In the genomic region with DNA sequence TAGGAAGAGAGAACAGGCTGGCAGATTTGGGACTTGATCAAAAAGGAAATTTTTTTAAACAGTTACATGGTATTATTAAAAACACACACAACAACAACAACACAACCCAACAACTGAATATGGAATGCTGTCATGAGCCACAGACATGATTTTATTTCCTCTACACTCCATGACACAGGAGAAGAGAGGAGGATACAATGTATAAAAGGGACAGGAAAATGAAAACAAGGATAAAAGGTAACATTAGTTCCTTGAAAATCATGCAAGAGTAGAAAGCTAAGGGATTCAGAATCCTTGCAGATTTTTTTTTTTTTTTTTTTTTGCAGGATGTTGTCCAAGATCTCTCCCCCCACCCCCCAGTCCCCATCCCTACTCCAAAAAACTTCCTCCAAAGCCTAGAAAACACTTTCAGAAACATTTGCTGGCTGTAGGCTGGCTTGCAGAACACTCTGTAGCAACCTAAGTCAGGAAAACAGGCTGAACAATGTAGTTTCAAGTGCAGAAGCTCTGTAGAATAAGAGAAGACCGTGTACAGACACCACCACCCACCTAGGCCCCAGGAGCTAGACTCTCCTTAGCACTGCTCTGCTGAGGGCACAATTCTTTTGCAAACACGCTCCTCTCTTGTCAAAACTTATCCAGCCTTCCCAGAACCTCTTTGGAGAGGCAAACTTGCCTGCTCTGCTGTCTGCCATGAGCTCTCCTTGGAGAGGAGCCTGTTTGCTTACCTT, we compare ENCODE assay signal across 8 cellular contexts. TPM values are rescaled to one million over a fixed set of nuclear protein-coding genes. Genes with fewer than 3 reads are reported as not detected.
DNase-seq lines count a peak whose midpoint lies in the region; ATAC-seq and TF ChIP-seq lines count a peak whose summit lies in the region.

No MANE protein-coding gene starts in this region.

- H3K4me1 ChIP-seq in PC-3 (ENCODE audit: insufficient read depth, low read length) (peaks cover 99% of the 10 kb centered on the region), mucosa of stomach (ENCODE audit: control insufficient read depth, insufficient read depth, low read length) (peaks cover 97% of the 10 kb centered on the region)

- H3K36me3 ChIP-seq in PC-3 (ENCODE audit: low read depth, low read length) (no peaks in the 10 kb centered on the region), mucosa of stomach (ENCODE audit: control insufficient read depth, insufficient read depth, low read length) (no peaks in the 10 kb centered on the region)

- CTCF ChIA-PET in PC-3 (lab: Charles Lee) = interaction anchor here (0.7 to 1.4 kb wide), 5 partner anchors 24 to 146 kb away, joined by 3 to 5 read pairs (median 4); a partner anchor contains a TSS

- no peaks in the 10 kb centered on the region for H3K27me3 ChIP-seq in PC-3 (ENCODE audit: low read length)
- no peaks in the 10 kb centered on the region for H3K27me3 ChIP-seq in mucosa of stomach (ENCODE audit: control insufficient read depth, insufficient read depth, low read length)

- H4K20me1 ChIP-seq in PC-3 (ENCODE audit: low read length) = no peaks in the 10 kb centered on the region

- POLR2A ChIA-PET in PC-3 (lab: Charles Lee; ENCODE audit: unreplicated experiment) = interaction anchor here (0.7 kb wide), 1 partner anchor 36 kb away, joined by 6 read pairs; no protein-coding TSS in a partner anchor

- H3K9me3 ChIP-seq in PC-3 (ENCODE audit: low read length) (no peaks in the 10 kb centered on the region), mucosa of stomach (ENCODE audit: control insufficient read depth, low read length) (no peaks in the 10 kb centered on the region)

- peak overlapping the region; percentile 96 for H3K27ac ChIP-seq in PC-3 (ENCODE audit: low read length)

- H3K9me2 ChIP-seq in PC-3 (replicated peaks; ENCODE audit: low read length) = no peaks in the 10 kb centered on the region

- H2AFZ ChIP-seq in PC-3 (ENCODE audit: low read length) = no peak overlapping the region

- peak overlapping the region; percentile 75 for H3K4me2 ChIP-seq in PC-3 (ENCODE audit: low read length)

- H3K4me3 ChIP-seq in PC-3 (ENCODE audit: low read length) = peak overlapping the region; percentile 48
- H3K4me3 ChIP-seq in mucosa of stomach (ENCODE audit: low read length) = peak overlapping the region; percentile 39

- intact Hi-C loops in PC-3 (cut with micrococcal nuclease) = loop anchor here (1.0 kb wide), 1 partner anchor 36 kb away; no protein-coding TSS in a partner anchor

- H3F3A ChIP-seq in PC-3 (ENCODE audit: low read length, unreplicated experiment) = peaks cover 22% of the 10 kb centered on the region

- peak; percentile 15 for DNase-seq in NCI-H1694 treated with DMSO at 0.1 percent for 48 hours (lab: John Stamatoyannopoulos, UW)
- DNase-seq in NCI-H1694 (lab: John Stamatoyannopoulos, UW) = no peak
- no peak for DNase-seq in PC-3
- DNase-seq in cerebellar cortex (ENCODE audit: low spot score) = peak; percentile 50
- no peak for DNase-seq in COLO829 (ENCODE audit: low spot score)
- DNase-seq in 8988T = no peak

- peak overlapping the region; percentile 20; the same call in 1 of the 2 replicates for H3K9ac ChIP-seq in PC-3 (ENCODE audit: low read length)
- peak overlapping the region; percentile 77 for H3K9ac ChIP-seq in mucosa of stomach (ENCODE audit: low read length)

- ATAC-seq in PC-3 (no peak), HG03378 (IDR thresholded peaks at IDR 0.05; ENCODE audit: unreplicated experiment) (no peak)

- H3K79me2 ChIP-seq in PC-3 (ENCODE audit: low read length) = peaks cover 57% of the 10 kb centered on the region

- TSS peak; percentile 0 for BruUV-seq in PC-3 (replicated peaks; lab: Mats Ljungman, UMichigan)

- no peak for TF ChIP-seq CTCF in PC-3 (conservative IDR thresholded peaks at IDR 0.05; ENCODE audit: low read depth, low read length)

RNA-seq across cellular contexts. Expression of a gene that starts 0.8 kb away (rescaled TPM):
- total RNA-seq in PC-3 (2014; rRNA removed) = 11.6 and 12.8 TPM in 2 replicates

Comparison
In these comparisons a context has a peak if more than half of its experiments do, and no peak if none do; other contexts are left out.
1. DNase-seq: peak in NCI-H1694 treated with DMSO at 0.1 percent for 48 hours (single experiment) and cerebellar cortex (single experiment); none in NCI-H1694 (single experiment), PC-3 (single experiment), COLO829 (single experiment) and 8988T (single experiment).